ENCODE assay signal across 25 cellular contexts in the genomic region with DNA sequence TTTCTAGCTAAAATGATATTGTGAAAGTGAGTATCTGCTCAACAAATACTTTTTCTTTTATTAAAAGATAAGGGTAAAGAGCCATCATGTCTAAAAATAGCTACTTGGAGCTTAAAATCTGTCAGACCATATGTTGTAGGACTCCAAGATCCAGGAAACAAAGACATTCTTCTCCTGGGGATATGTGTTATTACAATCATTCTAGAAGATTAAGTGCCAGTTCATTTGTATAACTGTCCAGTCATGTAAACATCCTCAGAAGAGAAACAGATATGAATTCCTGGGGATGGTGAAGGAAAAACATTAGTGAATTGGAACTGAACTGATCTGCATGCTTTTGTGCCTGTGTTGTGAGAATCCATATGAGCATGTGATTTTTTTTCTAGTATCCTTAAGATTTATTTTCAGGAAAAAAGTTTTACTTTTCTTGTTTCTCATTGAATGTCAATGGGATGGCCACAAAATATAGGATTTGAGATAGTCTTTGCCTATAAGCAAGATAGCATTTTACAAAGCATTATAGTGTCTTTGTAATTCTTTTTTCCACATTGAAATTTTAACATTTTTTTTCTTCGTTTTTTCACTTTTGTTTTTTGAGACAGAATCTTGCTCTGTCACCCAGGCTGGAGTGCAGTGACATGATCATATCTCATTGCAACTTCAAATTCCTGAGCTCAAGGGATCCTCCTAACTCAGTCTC. TPM values are rescaled to one million over a fixed set of nuclear protein-coding genes. Genes with fewer than 3 reads are reported as not detected.
A peak's percentile ranks its signal among the peaks of the same experiment; 100 is the strongest.
DNase-seq lines count a peak whose midpoint lies in the region; ATAC-seq and TF ChIP-seq lines count a peak whose summit lies in the region.
"Had no signal": no experiment of that assay in that cellular context is flagged by ENCODE, and none has a peak within 500 bp of the region (broad histone marks: within the 10 kb centered on the region; RNA-seq: fewer than 3 reads in every experiment).

No MANE protein-coding gene starts in this region.

- H4K20me1 ChIP-seq in Karpas-422 (ENCODE audit: insufficient read depth, low read depth, low read length), result no peaks in the 10 kb centered on the region

- H3K9me3 ChIP-seq in Karpas-422 (ENCODE audit: low read length) (no peaks in the 10 kb centered on the region), breast epithelium (no peaks in the 10 kb centered on the region)
- H3K9me3 ChIP-seq: colonic mucosa, thoracic aorta, uterus had no signal

- H3K36me3 ChIP-seq in Karpas-422 (ENCODE audit: insufficient read depth, low read length) (no peaks in the 10 kb centered on the region), breast epithelium (no peaks in the 10 kb centered on the region)
- H3K36me3 ChIP-seq: colonic mucosa, thoracic aorta, uterus had no signal

- no peak overlapping the region for H3K4me2 ChIP-seq in Karpas-422 (ENCODE audit: low read depth, low read length, poor library complexity, severe bottlenecking)
- H3K4me2 ChIP-seq: PC-9 had no signal

- no peak overlapping the region for H2AFZ ChIP-seq in Karpas-422 (ENCODE audit: low read length)
- H2AFZ ChIP-seq: PC-9 had no signal

- no peaks in the 10 kb centered on the region for H3K4me1 ChIP-seq in Karpas-422 (ENCODE audit: low read length)
- H3K4me1 ChIP-seq in breast epithelium, result no peaks in the 10 kb centered on the region
- H3K4me1 ChIP-seq: colonic mucosa, uterus had no signal

- intact Hi-C loops in breast epithelium (cut with DNase I; ENCODE audit: low total_unique reads), result no loop called here

- H3K4me3 ChIP-seq in Karpas-422 (ENCODE audit: low read length) (no peak overlapping the region), breast epithelium (no peak overlapping the region)
- H3K4me3 ChIP-seq: colonic mucosa, PC-9, thoracic aorta, uterus had no signal

- no peaks in the 10 kb centered on the region for H3K9me2 ChIP-seq in Karpas-422 (replicated peaks; ENCODE audit: insufficient read depth, low read length)

- TF ChIP-seq POLR2A in breast epithelium (IDR thresholded peaks at IDR 0.05), result no peak

- H3K79me2 ChIP-seq in Karpas-422 (ENCODE audit: low read length), result no peaks in the 10 kb centered on the region

- no peak overlapping the region for H3K9ac ChIP-seq in Karpas-422 (ENCODE audit: low read length)

- TF ChIP-seq CTCF in breast epithelium (IDR thresholded peaks at IDR 0.05), result no peak

- H3K27ac ChIP-seq in Karpas-422 (ENCODE audit: low read length), result no peak overlapping the region
- no peak overlapping the region for H3K27ac ChIP-seq in breast epithelium
- H3K27ac ChIP-seq: colonic mucosa, PC-9, thoracic aorta, uterus had no signal

- peak; percentile 65 for DNase-seq in DMS 273 (lab: John Stamatoyannopoulos, UW; ENCODE audit: unreplicated experiment)
- peak; percentile 14 to 72 for DNase-seq in NCI-H524 (lab: John Stamatoyannopoulos, UW)
- DNase-seq in astrocyte of the hippocampus (ENCODE audit: low read depth, low spot score), result peak; percentile 16
- DNase-seq in hepatic stellate cell (ENCODE audit: low spot score), result peak; percentile 19
- DNase-seq in Karpas-422, result no peak
- no peak for DNase-seq in GDM1 (lab: John Stamatoyannopoulos, UW)
- DNase-seq in breast epithelium (ENCODE audit: low spot score in 2 of 2), result no peak
- DNase-seq: activated CD4-positive, alpha-beta memory T cell treated with anti-CD3 and anti-CD28 coated beads for 36 hours; activated effector memory CD4-positive, alpha-beta T cell treated with anti-CD3 and anti-CD28 coated beads, Interleukin-2, amount 50 U/mL, for 16 hours; activated T-cell treated with anti-CD3 and anti-CD28 coated beads for 4 hours; AML-193; CD8-positive, alpha-beta T cell; colonic mucosa; DMS53; effector memory CD8-positive, alpha-beta T cell; NCI-H187; PC-9; SHP77; stimulated activated CD4-positive, alpha-beta T cell treated with anti-CD3 and anti-CD28 coated beads, Interleukin-4, amount 100 ng/mL, for 24 hours; stimulated activated naive CD4-positive, alpha-beta T cell treated with Interleukin-2 at 50 U/mL for 16 hours; uterus had no signal

- no peak for ATAC-seq in GM21367 (IDR thresholded peaks at IDR 0.05; ENCODE audit: unreplicated experiment)
- ATAC-seq: activated CD4-positive, CD25-positive, alpha-beta regulatory T cell treated with anti-CD3 and anti-CD28 coated beads, Interleukin-2, amount 50 U/mL, for 24 hours; CD8-positive, alpha-beta T cell; effector memory CD8-positive, alpha-beta T cell; esophagus mucosa had no signal

- H3K27me3 ChIP-seq in Karpas-422 (ENCODE audit: low read length) (no peaks in the 10 kb centered on the region), breast epithelium (no peaks in the 10 kb centered on the region)
- H3K27me3 ChIP-seq: colonic mucosa, uterus had no signal

RNA-seq across cellular contexts. Expression of a gene that starts 14.4 kb away (rescaled TPM):
- 21.1 and 25.5 TPM in 2 replicates for total RNA-seq in Karpas-422 (2014; rRNA removed; shearing (Covaris generic); ENCODE audit: low replicate concordance)
- 10 to 100 TPM; 11.5 to 18.6 (median 12.5) TPM for total RNA-seq in breast epithelium

RNA-seq across cellular contexts. Expression of a gene that starts 45.7 kb away (rescaled TPM):
- total RNA-seq in Karpas-422 (2014; rRNA removed; shearing (Covaris generic); ENCODE audit: low replicate concordance), result 60.9 and 92.9 TPM in 2 replicates
- 100 to 1,000 TPM in 2 of 3 donors, 10 to 100 TPM in 1; 73.3 to 193 (median 124) TPM for total RNA-seq in breast epithelium

Comparison
In these comparisons a context has a peak if more than half of its experiments do, and no peak if none do; other contexts are left out.
1. DNase-seq: peak in DMS 273 (single experiment), NCI-H524 (2 of 2), astrocyte of the hippocampus (single experiment) and hepatic stellate cell (single experiment); none in Karpas-422 (single experiment), GDM1 (single experiment) and breast epithelium (0 of 2).